In genomic region chr20:7742479-7742878, GRCh38 we compare ENCODE assay signal across 17 cellular contexts.
DNase-seq lines count a peak whose midpoint lies in the region; ATAC-seq, FAIRE-seq and TF ChIP-seq lines count a peak whose summit lies in the region.
"Had no signal": no experiment of that assay in that cellular context is flagged by ENCODE, and none has a peak within 500 bp of the region (broad histone marks: within the 10 kb centered on the region; RNA-seq: fewer than 3 reads in every experiment).

No MANE protein-coding gene starts in this region.

- H3K27ac Mint-ChIP-seq in activated CD4-positive, alpha-beta T cell treated with anti-CD3 and anti-CD28 coated beads, Interleukin-2, amount 10 ng/mL, durations not matched to agents 24 days and 14 days = no peak overlapping the region
- H3K27ac Mint-ChIP-seq: activated CD4-positive, alpha-beta memory T cell treated with anti-CD3 and anti-CD28 coated beads, Interleukin-2, amount 10 ng/mL, durations not matched to agents 7 days and 5 days; T-helper 2 cell treated with Interferon-gamma antibody and Interleukin-4, amounts not matched to agents 5 μg/mL and 100 μg/mL, for 36 hours had no signal

- H3K27me3 ChIP-seq in keratinocyte (ENCODE audit: control insufficient read depth, extremely low read depth, insufficient read depth, low read length) (no peaks in the 10 kb centered on the region), heart left ventricle (no peaks in the 10 kb centered on the region)
- H3K27me3 ChIP-seq: BLaER1 treated with 17β-estradiol and CSF1 and Interleukin-3, amounts not matched to agents 10 nM and 100 nM; cardiac muscle cell; right atrium auricular region had no signal

- no peaks in the 10 kb centered on the region for H3K27me3 Mint-ChIP-seq in activated CD4-positive, alpha-beta T cell treated with anti-CD3 and anti-CD28 coated beads, Interleukin-2, amount 10 ng/mL, durations not matched to agents 24 days and 14 days
- H3K27me3 Mint-ChIP-seq: activated CD4-positive, alpha-beta memory T cell treated with anti-CD3 and anti-CD28 coated beads, Interleukin-2, amount 10 ng/mL, durations not matched to agents 7 days and 5 days had no signal

- intact Hi-C loops in activated CD4-positive, alpha-beta T cell treated with anti-CD3 and anti-CD28 coated beads, Interleukin-2, amount 10 ng/mL, durations not matched to agents 24 days and 14 days (cut with micrococcal nuclease) = no loop called here
- intact Hi-C loops in heart left ventricle (cut with DNase I) = no loop called here

- H3K36me3 Mint-ChIP-seq in activated CD4-positive, alpha-beta T cell treated with anti-CD3 and anti-CD28 coated beads, Interleukin-2, amount 10 ng/mL, durations not matched to agents 24 days and 14 days (ENCODE audit: low read depth) = no peaks in the 10 kb centered on the region

- 67 to 80% (median 78%) methylated on average over 2 of the region's 2 CpGs for WGBS in heart left ventricle, 4 donors

- in situ Hi-C loops in astrocyte of the spinal cord (cut with HindIII; ENCODE audit: low sequenced_read_pairs) = no loop called here

- no peak overlapping the region for H3K9ac ChIP-seq in keratinocyte (ENCODE audit: control insufficient read depth, extremely low read depth, insufficient read depth, low read length)
- H3K9ac ChIP-seq: BLaER1 treated with 17β-estradiol and CSF1 and Interleukin-3, amounts not matched to agents 10 nM and 100 nM had no signal

- dilution Hi-C loops in keratinocyte (cut with MboI; ENCODE audit: extremely low pct_ligation_motif_present, low sequenced_read_pairs) = no loop called here

- H3K9me3 ChIP-seq in keratinocyte (ENCODE audit: control insufficient read depth, low read depth, low read length) = peaks cover 3% of the 10 kb centered on the region
- H3K9me3 ChIP-seq in heart left ventricle = peaks cover 0 to 9% (median 0%) of the 10 kb centered on the region in 12 donors
- H3K9me3 ChIP-seq: BLaER1 treated with 17β-estradiol and CSF1 and Interleukin-3, amounts not matched to agents 10 nM and 100 nM had no signal

- H3K4me1 Mint-ChIP-seq in activated CD4-positive, alpha-beta T cell treated with anti-CD3 and anti-CD28 coated beads, Interleukin-2, amount 10 ng/mL, durations not matched to agents 24 days and 14 days = no peaks in the 10 kb centered on the region
- H3K4me1 Mint-ChIP-seq: activated CD4-positive, alpha-beta memory T cell treated with anti-CD3 and anti-CD28 coated beads, Interleukin-2, amount 10 ng/mL, durations not matched to agents 7 days and 5 days had no signal

- H3K4me1 ChIP-seq in keratinocyte (ENCODE audit: control insufficient read depth, extremely low read depth, insufficient read depth, low read length) = peaks cover 21% of the 10 kb centered on the region
- H3K4me1 ChIP-seq in heart left ventricle = no peaks in the 10 kb centered on the region
- H3K4me1 ChIP-seq: BLaER1 treated with 17β-estradiol and CSF1 and Interleukin-3, amounts not matched to agents 10 nM and 100 nM; right atrium auricular region had no signal

- TF ChIP-seq POLR2A in heart left ventricle (IDR thresholded peaks at IDR 0.05) = no peak

- H3K36me3 ChIP-seq in keratinocyte (ENCODE audit: control insufficient read depth in 2 of 2, extremely low read depth in 1 of 2, insufficient read depth in 2 of 2, low read length in 2 of 2) (no peaks in the 10 kb centered on the region), heart left ventricle (no peaks in the 10 kb centered on the region)
- H3K36me3 ChIP-seq: BLaER1 treated with 17β-estradiol and CSF1 and Interleukin-3, amounts not matched to agents 10 nM and 100 nM; cardiac muscle cell; right atrium auricular region had no signal

- H3K27ac ChIP-seq in keratinocyte (ENCODE audit: control insufficient read depth, insufficient read depth, low read length) (peak overlapping the region; percentile 8), heart left ventricle (no peak overlapping the region)
- H3K27ac ChIP-seq: BLaER1 treated with 17β-estradiol and CSF1 and Interleukin-3, amounts not matched to agents 10 nM and 100 nM; cardiac muscle cell; PC-9; right atrium auricular region had no signal

- no peaks in the 10 kb centered on the region for H4K20me1 ChIP-seq in keratinocyte (ENCODE audit: control insufficient read depth, extremely low read depth, insufficient read depth, low read length)
- H4K20me1 ChIP-seq: BLaER1 treated with 17β-estradiol and CSF1 and Interleukin-3, amounts not matched to agents 10 nM and 100 nM had no signal

- no peak overlapping the region for H3K4me3 ChIP-seq in astrocyte of the spinal cord (ENCODE audit: low read depth, low read length)
- H3K4me3 ChIP-seq in keratinocyte (ENCODE audit: control insufficient read depth in 2 of 3, extremely low read depth in 1 of 3, insufficient read depth in 2 of 3, low read depth in 1 of 3, low read length in 3 of 3) = no peak overlapping the region
- H3K4me3 ChIP-seq in heart left ventricle = no peak overlapping the region
- H3K4me3 ChIP-seq: BLaER1 treated with 17β-estradiol and CSF1 and Interleukin-3, amounts not matched to agents 10 nM and 100 nM; cardiac muscle cell; PC-9; right atrium auricular region had no signal

- H3K4me3 Mint-ChIP-seq in activated CD4-positive, alpha-beta T cell treated with anti-CD3 and anti-CD28 coated beads, Interleukin-2, amount 10 ng/mL, durations not matched to agents 24 days and 14 days = no peak overlapping the region
- H3K4me3 Mint-ChIP-seq: activated CD4-positive, alpha-beta memory T cell treated with anti-CD3 and anti-CD28 coated beads, Interleukin-2, amount 10 ng/mL, durations not matched to agents 7 days and 5 days; T-helper 2 cell treated with Interferon-gamma antibody and Interleukin-4, amounts not matched to agents 5 μg/mL and 100 μg/mL, for 36 hours had no signal

- peak; percentile 94 for FAIRE-seq in keratinocyte (lab: Jason Lieb, UNC)

- TF ChIP-seq CTCF in astrocyte of the spinal cord (IDR thresholded peaks at IDR 0.05; ENCODE audit: low read depth, low read length) = no peak
- TF ChIP-seq CTCF in keratinocyte (optimal IDR thresholded peaks at IDR 0.05 in 1 of 3, IDR thresholded peaks at IDR 0.05 in 1 of 3, conservative IDR thresholded peaks at IDR 0.05 in 1 of 3; ENCODE audit: extremely low read depth in 1 of 3, insufficient read depth in 2 of 3, low read length in 3 of 3) = no peak
- TF ChIP-seq CTCF in GM20000 (IDR thresholded peaks at IDR 0.05; ENCODE audit: extremely low read depth, missing control alignments) = no peak
- TF ChIP-seq CTCF in heart left ventricle (IDR thresholded peaks at IDR 0.05) = no peak

- no peaks in the 10 kb centered on the region for H3K79me2 ChIP-seq in keratinocyte (ENCODE audit: control insufficient read depth, insufficient read depth, low read length)

- H3K9me1 ChIP-seq in keratinocyte (ENCODE audit: control insufficient read depth, extremely low read depth, insufficient read depth, low read length) = no peaks in the 10 kb centered on the region

- H2AFZ ChIP-seq in keratinocyte (ENCODE audit: control insufficient read depth, low read length) = no peak overlapping the region
- H2AFZ ChIP-seq: PC-9 had no signal

- ATAC-seq in heart left ventricle = no peak

- no peaks in the 10 kb centered on the region for H3K9me3 Mint-ChIP-seq in activated CD4-positive, alpha-beta T cell treated with anti-CD3 and anti-CD28 coated beads, Interleukin-2, amount 10 ng/mL, durations not matched to agents 24 days and 14 days

- DNase-seq in DMS 273 treated with DMSO at 0.1 percent for 48 hours (lab: John Stamatoyannopoulos, UW) (peak; percentile 72), NCI-H1694 (lab: John Stamatoyannopoulos, UW) (peak; percentile 39), astrocyte of the spinal cord (ENCODE audit: low read depth, low spot score) (peak; percentile 64), keratinocyte (ENCODE audit: low read depth, low spot score) (peak; percentile 7), GM20000 (ENCODE audit: low spot score) (no peak), heart left ventricle (no peak), hippocampal formation (lab: John Stamatoyannopoulos, UW) (no peak)
- DNase-seq in activated CD4-positive, alpha-beta T cell treated with anti-CD3 and anti-CD28 coated beads, Interleukin-2, amount 10 ng/mL, durations not matched to agents 24 days and 14 days = no peak
- DNase-seq: activated CD4-positive, alpha-beta memory T cell treated with anti-CD3 and anti-CD28 coated beads, Interleukin-2, amount 10 ng/mL, durations not matched to agents 7 days and 5 days; GF-D8; KG1; NCI-H1930; PC-9 had no signal

- H3K4me2 ChIP-seq in keratinocyte (ENCODE audit: control insufficient read depth, extremely low read depth, insufficient read depth, low read depth, low read length) = no peak overlapping the region
- H3K4me2 ChIP-seq: BLaER1 treated with 17β-estradiol and CSF1 and Interleukin-3, amounts not matched to agents 10 nM and 100 nM; PC-9 had no signal

Comparison
In these comparisons a context has a peak if more than half of its experiments do, and no peak if none do; other contexts are left out.
1. DNase-seq: peak in DMS 273 treated with DMSO at 0.1 percent for 48 hours (single experiment), NCI-H1694 (single experiment), astrocyte of the spinal cord (single experiment) and keratinocyte (single experiment); none in activated CD4-positive, alpha-beta T cell treated with anti-CD3 and anti-CD28 coated beads, Interleukin-2, amount 10 ng/mL, durations not matched to agents 24 days and 14 days (single experiment), GM20000 (single experiment), heart left ventricle (0 of 5) and hippocampal formation (0 of 2).